2 cellular contexts compared by ENCODE assay signal in the genomic region with DNA sequence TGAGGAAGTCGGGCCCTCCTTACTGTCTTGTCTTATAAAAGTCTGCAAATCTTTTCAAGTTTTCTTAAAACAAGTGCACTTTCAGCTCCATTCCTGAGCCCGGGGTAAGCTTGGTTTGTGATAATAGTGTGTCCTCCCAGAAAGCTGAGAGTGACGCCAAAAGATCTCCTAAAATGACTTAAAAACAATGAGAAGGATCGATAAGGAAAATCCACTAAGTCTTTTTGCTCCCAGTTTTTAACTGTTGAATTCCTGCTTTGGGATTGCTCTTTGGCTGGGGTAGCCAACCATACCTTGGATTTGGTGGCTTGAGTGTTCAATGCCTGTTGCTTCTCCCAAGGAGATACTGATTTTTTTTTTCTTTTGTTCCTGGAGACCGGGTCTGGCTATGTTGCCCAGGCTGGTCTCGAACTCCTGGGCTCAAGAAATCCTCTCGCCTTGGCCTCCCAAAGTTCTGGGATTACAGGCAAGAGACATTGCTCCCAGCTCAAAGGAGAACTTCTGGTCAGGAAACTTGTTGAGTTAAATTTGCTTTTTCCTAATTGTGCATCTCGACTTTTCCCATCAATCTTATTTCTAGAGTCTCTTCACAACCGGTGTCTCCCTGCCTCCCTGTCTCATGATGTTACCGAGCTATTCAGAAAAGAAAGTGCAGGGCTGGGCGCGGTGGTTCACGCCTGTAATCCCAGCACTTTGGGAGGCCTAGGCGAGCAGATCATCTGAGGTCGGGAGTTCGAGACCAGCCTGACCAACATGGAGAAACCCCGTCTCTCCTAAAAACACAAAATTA.
TF ChIP-seq lines count a peak whose summit lies in the region.

No MANE protein-coding gene starts in this region.

TF ChIP-seq in SK-N-SH, 30 proteins besides CTCF, POLR2A, EP300 and RAD21 (continued from another document):
- TF ChIP-seq, protein P1, sequence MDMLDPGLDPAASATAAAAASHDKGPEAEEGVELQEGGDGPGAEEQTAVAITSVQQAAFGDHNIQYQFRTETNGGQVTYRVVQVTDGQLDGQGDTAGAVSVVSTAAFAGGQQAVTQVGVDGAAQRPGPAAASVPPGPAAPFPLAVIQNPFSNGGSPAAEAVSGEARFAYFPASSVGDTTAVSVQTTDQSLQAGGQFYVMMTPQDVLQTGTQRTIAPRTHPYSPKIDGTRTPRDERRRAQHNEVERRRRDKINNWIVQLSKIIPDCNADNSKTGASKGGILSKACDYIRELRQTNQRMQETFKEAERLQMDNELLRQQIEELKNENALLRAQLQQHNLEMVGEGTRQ (IDR thresholded peaks at IDR 0.05; ENCODE audit: borderline replicate concordance, low read depth, low read length) = no peak
- TF ChIP-seq POLR2AphosphoS5 (IDR thresholded peaks at IDR 0.05; ENCODE audit: low read depth, low read length) = no peak

TF ChIP-seq in SK-N-SH treated with all-trans-retinoic acid at 6 μM for 48 hours, 23 proteins besides CTCF, POLR2A, EP300 and RAD21 (continued from another document):
- TF ChIP-seq PATZ1 (CRISPR knock-in tag; IDR thresholded peaks at IDR 0.05; ENCODE audit: borderline replicate concordance) = no peak
